1 cellular context compared by ENCODE assay signal in genomic region chr14:103100281-103101121, GRCh38.
TF ChIP-seq lines count a peak whose summit lies in the region.

No MANE protein-coding gene starts in this region.

TF ChIP-seq in HepG2, 621 proteins besides CTCF, POLR2A, EP300 and RAD21 (continued from another document and continues in another):
- TF ChIP-seq IRF9 (CRISPR knock-in tag; IDR thresholded peaks at IDR 0.05; ENCODE audit: borderline replicate concordance) (peak; percentile 77; the same call in 1 of the 2 replicates), HES4 (CRISPR knock-in tag; IDR thresholded peaks at IDR 0.05; ENCODE audit: borderline replicate concordance) (0 out of 2 replicates have a peak, but pooled peaks have one; percentile 39), ZNF773 (CRISPR knock-in tag; IDR thresholded peaks at IDR 0.05; ENCODE audit: borderline replicate concordance) (peak; percentile 44; the same call in 1 of the 2 replicates), TOPORS (CRISPR knock-in tag; IDR thresholded peaks at IDR 0.05) (0 out of 2 replicates have a peak, but pooled peaks have one; percentile 64), ZNF75D (CRISPR knock-in tag; IDR thresholded peaks at IDR 0.05; ENCODE audit: borderline replicate concordance) (no peak), TEF (CRISPR knock-in tag; IDR thresholded peaks at IDR 0.05) (peak; percentile 30; the same call in 1 of the 2 replicates), PLSCR1 (CRISPR knock-in tag; IDR thresholded peaks at IDR 0.05; ENCODE audit: borderline replicate concordance) (no peak), ZBTB46 (CRISPR knock-in tag; IDR thresholded peaks at IDR 0.05; ENCODE audit: borderline replicate concordance) (0 out of 2 replicates have a peak, but pooled peaks have one; percentile 88), CCDC6 (CRISPR knock-in tag; IDR thresholded peaks at IDR 0.05) (peak; percentile 76), AHR (CRISPR knock-in tag; IDR thresholded peaks at IDR 0.05) (0 out of 2 replicates have a peak, but pooled peaks have one; percentile 68), SRF (IDR thresholded peaks at IDR 0.05; ENCODE audit: low read depth, low read length) (no peak), PCBP2 (optimal IDR thresholded peaks at IDR 0.05; ENCODE audit: low read depth, low read length, poor library complexity, severe bottlenecking) (no peak), ZBTB43 (CRISPR knock-in tag; conservative IDR thresholded peaks at IDR 0.05) (peak; percentile 95), ZNF609 (CRISPR knock-in tag; IDR thresholded peaks at IDR 0.05; ENCODE audit: borderline replicate concordance) (peak; percentile 91; the same call in 1 of the 2 replicates), SNAPC2 (CRISPR knock-in tag; IDR thresholded peaks at IDR 0.05) (no peak), ZBTB21 (CRISPR knock-in tag; IDR thresholded peaks at IDR 0.05) (no peak), ZNF441 (CRISPR knock-in tag; IDR thresholded peaks at IDR 0.05; ENCODE audit: borderline replicate concordance) (peak; percentile 62; the same call in 1 of the 2 replicates), ZKSCAN5 (CRISPR knock-in tag; IDR thresholded peaks at IDR 0.05) (no peak), THAP7 (CRISPR knock-in tag; IDR thresholded peaks at IDR 0.05) (no peak), ZBTB26 (CRISPR knock-in tag; IDR thresholded peaks at IDR 0.05; ENCODE audit: borderline replicate concordance) (no peak), ZNF460 (CRISPR knock-in tag; IDR thresholded peaks at IDR 0.05; ENCODE audit: borderline replicate concordance) (no peak; the same call in 1 of the 2 replicates), DMTF1 (CRISPR knock-in tag; IDR thresholded peaks at IDR 0.05) (no peak), KAT7 (CRISPR knock-in tag; IDR thresholded peaks at IDR 0.05; ENCODE audit: borderline replicate concordance) (peak; percentile 45; the same call in 1 of the 2 replicates), NFIC (IDR thresholded peaks at IDR 0.05; ENCODE audit: low read length) (peak; percentile 20; the same call in 1 of the 2 replicates), ZNF20 (CRISPR knock-in tag; IDR thresholded peaks at IDR 0.05) (no peak), ZNF274 (CRISPR knock-in tag; IDR thresholded peaks at IDR 0.05) (peak; percentile 76; the same call in 1 of the 2 replicates), SP1 (IDR thresholded peaks at IDR 0.05) (no peak), SP1 (CRISPR knock-in tag; IDR thresholded peaks at IDR 0.05) (0 out of 2 replicates have a peak, but pooled peaks have one; percentile 21), ZSCAN21 (CRISPR knock-in tag; IDR thresholded peaks at IDR 0.05; ENCODE audit: borderline replicate concordance) (peak; percentile 96), ZNF382 (CRISPR knock-in tag; IDR thresholded peaks at IDR 0.05; ENCODE audit: borderline replicate concordance) (no peak), ZNF512 (CRISPR knock-in tag; IDR thresholded peaks at IDR 0.05) (no peak), ZNF121 (CRISPR knock-in tag; IDR thresholded peaks at IDR 0.05) (no peak), GPN1 (CRISPR knock-in tag; IDR thresholded peaks at IDR 0.05; ENCODE audit: borderline replicate concordance) (no peak), ZNF577 (CRISPR knock-in tag; IDR thresholded peaks at IDR 0.05; ENCODE audit: borderline replicate concordance, low read depth) (no peak), USF2 (IDR thresholded peaks at IDR 0.05; ENCODE audit: low read depth, low read length) (no peak), USF2 (CRISPR knock-in tag; IDR thresholded peaks at IDR 0.05; ENCODE audit: borderline replicate concordance) (no peak), TRIM24 (CRISPR knock-in tag; IDR thresholded peaks at IDR 0.05) (0 out of 2 replicates have a peak, but pooled peaks have one; percentile 14), ZNF317 (CRISPR knock-in tag; IDR thresholded peaks at IDR 0.05) (no peak), XRCC5 (optimal IDR thresholded peaks at IDR 0.05; ENCODE audit: low read length) (no peak), AGO2 (optimal IDR thresholded peaks at IDR 0.05; ENCODE audit: low read depth, low read length) (peak; percentile 85)
